In genomic region chr12:81797100-81797499, GRCh38 we compare ENCODE assay signal across 10 cellular contexts. TPM values are rescaled to one million over a fixed set of nuclear protein-coding genes. Genes with fewer than 3 reads are reported as not detected.
A peak's percentile ranks its signal among the peaks of the same experiment; 100 is the strongest.
DNase-seq lines count a peak whose midpoint lies in the region; ATAC-seq, FAIRE-seq and TF ChIP-seq lines count a peak whose summit lies in the region.
"Had no signal": no experiment of that assay in that cellular context is flagged by ENCODE, and none has a peak within 500 bp of the region (broad histone marks: within the 10 kb centered on the region; RNA-seq: fewer than 3 reads in every experiment).

No MANE protein-coding gene starts in this region.

- H4K20me1 ChIP-seq in KMS-11 (ENCODE audit: insufficient read depth) = no peaks in the 10 kb centered on the region

- intact Hi-C loops in activated CD8-positive, alpha-beta T cell treated with anti-CD3 and anti-CD28 coated beads for 36 hours (cut with micrococcal nuclease) = no loop called here
- intact Hi-C loops in upper lobe of right lung (cut with DNase I) = no loop called here

- H3K9ac ChIP-seq in KMS-11 = no peak overlapping the region
- H3K9ac ChIP-seq: parathyroid adenoma had no signal

- peaks cover 15% of the 10 kb centered on the region for H3K4me1 Mint-ChIP-seq in activated CD8-positive, alpha-beta T cell treated with anti-CD3 and anti-CD28 coated beads for 36 hours (ENCODE audit: low read depth)
- H3K4me1 Mint-ChIP-seq in activated CD8-positive, alpha-beta T cell treated with anti-CD3 and anti-CD28 coated beads, Interleukin-2, amount 10 ng/mL, durations not matched to agents 7 days and 5 days (ENCODE audit: low read depth) = no peaks in the 10 kb centered on the region
- H3K4me1 Mint-ChIP-seq in effector memory CD8-positive, alpha-beta T cell (ENCODE audit: low read depth in 2 of 2) = no peaks in the 10 kb centered on the region

- H2AFZ ChIP-seq in KMS-11 (ENCODE audit: low read depth) = no peak overlapping the region
- H2AFZ ChIP-seq: parathyroid adenoma had no signal

- no peaks in the 10 kb centered on the region for H3K4me1 ChIP-seq in KMS-11 (ENCODE audit: low read depth, poor library complexity, severe bottlenecking)
- peaks cover 6% of the 10 kb centered on the region for H3K4me1 ChIP-seq in upper lobe of right lung
- H3K4me1 ChIP-seq: parathyroid adenoma had no signal

- H3K27me3 Mint-ChIP-seq in activated CD8-positive, alpha-beta T cell treated with anti-CD3 and anti-CD28 coated beads for 36 hours = peaks cover 12% of the 10 kb centered on the region
- H3K27me3 Mint-ChIP-seq in activated CD8-positive, alpha-beta T cell treated with anti-CD3 and anti-CD28 coated beads, Interleukin-2, amount 10 ng/mL, durations not matched to agents 7 days and 5 days (ENCODE audit: low read depth) = peaks cover 3% of the 10 kb centered on the region
- H3K27me3 Mint-ChIP-seq in effector memory CD8-positive, alpha-beta T cell = peaks cover 0 to 9% of the 10 kb centered on the region in 2 donors

- H3K36me3 ChIP-seq in KMS-11 (ENCODE audit: insufficient read depth) (no peaks in the 10 kb centered on the region), bronchial epithelial cell (ENCODE audit: control insufficient read depth, insufficient read depth, low read length) (no peaks in the 10 kb centered on the region), upper lobe of right lung (no peaks in the 10 kb centered on the region)

- H3K9me3 ChIP-seq in upper lobe of right lung = no peaks in the 10 kb centered on the region

- CTCF ChIA-PET in activated CD8-positive, alpha-beta T cell treated with anti-CD3 and anti-CD28 coated beads for 36 hours (lab: Charles Lee) = no interaction called here
- CTCF ChIA-PET in activated CD8-positive, alpha-beta T cell treated with anti-CD3 and anti-CD28 coated beads, Interleukin-2, amount 10 ng/mL, durations not matched to agents 7 days and 5 days (lab: Charles Lee) = interaction anchor here (1.0 kb wide), 1 partner anchor 9 kb away, joined by 5 read pairs; no protein-coding TSS in a partner anchor

- peak; percentile 23 for TF ChIP-seq CTCF in activated CD8-positive, alpha-beta T cell treated with anti-CD3 and anti-CD28 coated beads for 36 hours (IDR thresholded peaks at IDR 0.05)
- TF ChIP-seq CTCF in KMS-11 (conservative IDR thresholded peaks at IDR 0.05; ENCODE audit: low read depth, low read length) = peak; percentile 81
- TF ChIP-seq CTCF in bronchial epithelial cell (IDR thresholded peaks at IDR 0.05; ENCODE audit: insufficient read depth, low read length, severe bottlenecking) = peak; percentile 24
- TF ChIP-seq CTCF in upper lobe of right lung (IDR thresholded peaks at IDR 0.05) = peak; percentile 37

- no peak overlapping the region for H3K27ac Mint-ChIP-seq in activated CD8-positive, alpha-beta T cell treated with anti-CD3 and anti-CD28 coated beads for 36 hours
- H3K27ac Mint-ChIP-seq in activated CD8-positive, alpha-beta T cell treated with anti-CD3 and anti-CD28 coated beads, Interleukin-2, amount 10 ng/mL, durations not matched to agents 7 days and 5 days = no peak overlapping the region
- no peak overlapping the region for H3K27ac Mint-ChIP-seq in effector memory CD8-positive, alpha-beta T cell

- POLR2A ChIA-PET in activated CD8-positive, alpha-beta T cell treated with anti-CD3 and anti-CD28 coated beads for 36 hours (lab: Charles Lee) = no interaction called here
- POLR2A ChIA-PET in activated CD8-positive, alpha-beta T cell treated with anti-CD3 and anti-CD28 coated beads, Interleukin-2, amount 10 ng/mL, durations not matched to agents 7 days and 5 days (lab: Charles Lee) = no interaction called here

- H3K4me3 ChIP-seq in KMS-11 (IDR thresholded peaks at IDR 0.05; ENCODE audit: insufficient read depth, low read depth, low read length) = no peak overlapping the region
- H3K4me3 ChIP-seq in bronchial epithelial cell (ENCODE audit: low read depth, low read length) = no peak overlapping the region
- H3K4me3 ChIP-seq in upper lobe of right lung = no peak overlapping the region

- no peak overlapping the region for H3K4me3 Mint-ChIP-seq in activated CD8-positive, alpha-beta T cell treated with anti-CD3 and anti-CD28 coated beads for 36 hours
- no peak overlapping the region for H3K4me3 Mint-ChIP-seq in activated CD8-positive, alpha-beta T cell treated with anti-CD3 and anti-CD28 coated beads, Interleukin-2, amount 10 ng/mL, durations not matched to agents 7 days and 5 days
- no peak overlapping the region for H3K4me3 Mint-ChIP-seq in effector memory CD8-positive, alpha-beta T cell

- no peak for DNase-seq in activated CD8-positive, alpha-beta T cell treated with anti-CD3 and anti-CD28 coated beads for 36 hours
- DNase-seq in activated CD8-positive, alpha-beta T cell treated with anti-CD3 and anti-CD28 coated beads, Interleukin-2, amount 10 ng/mL, durations not matched to agents 7 days and 5 days = no peak
- DNase-seq in bronchial epithelial cell (ENCODE audit: low read depth) (peak; percentile 20), upper lobe of right lung (no peak), middle frontal gyrus (ENCODE audit: extremely low spot score, low spot score) (no peak)
- no peak for DNase-seq in effector memory CD8-positive, alpha-beta T cell
- DNase-seq: DMS79 treated with DMSO at 0.1 percent for 48 hours had no signal

- no peaks in the 10 kb centered on the region for H3K79me2 ChIP-seq in KMS-11 (ENCODE audit: insufficient read depth, low read depth)
- H3K79me2 ChIP-seq: parathyroid adenoma had no signal

- no peak overlapping the region for H3K4me2 ChIP-seq in KMS-11

- H3K36me3 Mint-ChIP-seq in activated CD8-positive, alpha-beta T cell treated with anti-CD3 and anti-CD28 coated beads for 36 hours (ENCODE audit: low read depth) = no peaks in the 10 kb centered on the region
- no peaks in the 10 kb centered on the region for H3K36me3 Mint-ChIP-seq in activated CD8-positive, alpha-beta T cell treated with anti-CD3 and anti-CD28 coated beads, Interleukin-2, amount 10 ng/mL, durations not matched to agents 7 days and 5 days (ENCODE audit: low read depth)
- peaks cover 3% of the 10 kb centered on the region for H3K36me3 Mint-ChIP-seq in effector memory CD8-positive, alpha-beta T cell (ENCODE audit: insufficient read depth)

- H3K27me3 ChIP-seq in KMS-11 (ENCODE audit: insufficient read depth, low read depth) (no peaks in the 10 kb centered on the region), bronchial epithelial cell (ENCODE audit: control insufficient read depth, insufficient read depth, low read length) (peaks cover 1% of the 10 kb centered on the region), upper lobe of right lung (no peaks in the 10 kb centered on the region)

- FAIRE-seq in bronchial epithelial cell (lab: Jason Lieb, UNC) = no peak

- ATAC-seq in activated CD8-positive, alpha-beta T cell treated with anti-CD3 and anti-CD28 coated beads for 36 hours = no peak
- no peak for ATAC-seq in activated CD8-positive, alpha-beta T cell treated with anti-CD3 and anti-CD28 coated beads, Interleukin-2, amount 10 ng/mL, durations not matched to agents 7 days and 5 days
- ATAC-seq in upper lobe of right lung = no peak
- ATAC-seq in HG02840 (IDR thresholded peaks at IDR 0.05; ENCODE audit: low FRiP score, unreplicated experiment) = no peak
- ATAC-seq in effector memory CD8-positive, alpha-beta T cell (replicated peaks) = no peak

- H3K27ac ChIP-seq in KMS-11 = no peak overlapping the region
- no peak overlapping the region for H3K27ac ChIP-seq in upper lobe of right lung
- H3K27ac ChIP-seq: parathyroid adenoma had no signal

- H3K9me3 Mint-ChIP-seq in activated CD8-positive, alpha-beta T cell treated with anti-CD3 and anti-CD28 coated beads for 36 hours = no peaks in the 10 kb centered on the region
- no peaks in the 10 kb centered on the region for H3K9me3 Mint-ChIP-seq in activated CD8-positive, alpha-beta T cell treated with anti-CD3 and anti-CD28 coated beads, Interleukin-2, amount 10 ng/mL, durations not matched to agents 7 days and 5 days (ENCODE audit: insufficient read depth)
- no peaks in the 10 kb centered on the region for H3K9me3 Mint-ChIP-seq in effector memory CD8-positive, alpha-beta T cell

RNA-seq across cellular contexts. Expression of gene PPFIA2, which starts 38.0 kb away (rescaled TPM):
- not detected for total RNA-seq in activated CD8-positive, alpha-beta T cell treated with anti-CD3 and anti-CD28 coated beads for 36 hours
- total RNA-seq in activated CD8-positive, alpha-beta T cell treated with anti-CD3 and anti-CD28 coated beads, Interleukin-2, amount 10 ng/mL, durations not matched to agents 7 days and 5 days = not detected
- total RNA-seq in bronchial epithelial cell (0.26 TPM in 1 of 2 replicates, not detected in the other), upper lobe of right lung (1.4 TPM)

Comparison
In these comparisons a context has a peak if more than half of its experiments do, and no peak if none do; other contexts are left out.
1. CTCF ChIP-seq: peak in every context shown above with its lines; median percentile 81 in KMS-11; 37 in upper lobe of right lung; 24 in bronchial epithelial cell; 23 in activated CD8-positive, alpha-beta T cell treated with anti-CD3 and anti-CD28 coated beads for 36 hours.